In genomic region chr5:39005566-39006232, GRCh38 we compare ENCODE assay signal across 9 cellular contexts.
DNase-seq lines count a peak whose midpoint lies in the region; ATAC-seq and TF ChIP-seq lines count a peak whose summit lies in the region.
"Had no signal": no experiment of that assay in that cellular context is flagged by ENCODE, and none has a peak within 500 bp of the region (broad histone marks: within the 10 kb centered on the region; RNA-seq: fewer than 3 reads in every experiment).

No MANE protein-coding gene starts in this region.

- no peak overlapping the region for H3T11ph ChIP-seq in H9 (ENCODE audit: low read length)

- no peaks in the 10 kb centered on the region for H4K20me1 ChIP-seq in H9 (ENCODE audit: control insufficient read depth, insufficient read depth, insufficient read length)

- no peak overlapping the region for H2AK5ac ChIP-seq in H9 (ENCODE audit: insufficient read length, low read length)

- no peak overlapping the region for H2BK15ac ChIP-seq in H9 (ENCODE audit: low read depth, low read length)

- H3K14ac ChIP-seq in H9 (ENCODE audit: insufficient read depth, low read length): no peak overlapping the region

- H3K4me3 ChIP-seq in BJ (ENCODE audit: low read depth, low read length): no peak overlapping the region

- no peaks in the 10 kb centered on the region for H3K27me3 Mint-ChIP-seq in H9 (ENCODE audit: low read depth)
- H3K27me3 Mint-ChIP-seq: brain had no signal

- CTCF ChIA-PET in BJ (lab: Yijun Ruan, JAX): interaction anchor here (0.8 to 1.5 kb wide), 5 partner anchors 12 to 277 kb away, joined by 4 to 5 read pairs (median 4); no protein-coding TSS in a partner anchor

- H3K27me3 ChIP-seq in BJ (ENCODE audit: control insufficient read depth, insufficient read depth, low read length): no peaks in the 10 kb centered on the region
- no peaks in the 10 kb centered on the region for H3K27me3 ChIP-seq in H9 (ENCODE audit: insufficient read depth, low read length)

- H3K4me3 Mint-ChIP-seq in H9: no peak overlapping the region
- H3K4me3 Mint-ChIP-seq: brain had no signal

- no peak overlapping the region for H3K4me2 ChIP-seq in H9 (ENCODE audit: insufficient read depth, insufficient read length, low read length)

- H3K4me1 Mint-ChIP-seq in H9: peaks cover 3 to 4% of the 10 kb centered on the region in 2 experiments; a peak in 1 of 4 replicates
- H3K4me1 Mint-ChIP-seq: brain had no signal

- WGBS in H9 (ENCODE audit: extremely low coverage, insufficient read length, low lambda C conversion rate): no CpG with 5 or more reads among the region's 3 CpGs

- no peak overlapping the region for H2BK12ac ChIP-seq in H9 (ENCODE audit: insufficient read length, low read depth, low read length)

- no peak overlapping the region for H2BK20ac ChIP-seq in H9 (ENCODE audit: low read depth, low read length, poor library complexity, severe bottlenecking)

- no peak overlapping the region for H3K56ac ChIP-seq in H9 (ENCODE audit: insufficient read length, low read depth, low read length)

- H4K8ac ChIP-seq in H9 (replicated peaks; ENCODE audit: insufficient read length, low read depth, low read length): no peak overlapping the region

- no peak overlapping the region; a peak in 2 of 7 replicates for H3K27ac Mint-ChIP-seq in H9

- no peaks in the 10 kb centered on the region for H3K23me2 ChIP-seq in H9 (ENCODE audit: insufficient read length, low read depth, low read length, poor library complexity, severe bottlenecking)

- no peak overlapping the region for H2AFZ ChIP-seq in H9 (ENCODE audit: low read length)

- no peak overlapping the region for H3K27ac ChIP-seq in H9 (ENCODE audit: insufficient read length, low read depth, low read length)

- H3K9ac ChIP-seq in H9 (ENCODE audit: extremely low read depth, insufficient read length, low read length): no peak overlapping the region

- POLR2A ChIA-PET in BJ (lab: Charles Lee): no interaction called here

- H3K36me3 ChIP-seq in BJ (ENCODE audit: control insufficient read depth, insufficient read depth, low read length): no peaks in the 10 kb centered on the region

- no peak overlapping the region for H3K4ac ChIP-seq in H9 (ENCODE audit: low read depth, low read length)

- DNase-seq in BJ (ENCODE audit: low read depth): no peak
- no peak for DNase-seq in H9
- peak; percentile 54 for DNase-seq in amniotic epithelial cell (ENCODE audit: low read depth)
- DNase-seq in iPS-NIHi7 (ENCODE audit: extremely low spot score): peak; percentile 24
- DNase-seq in midbrain (lab: John Stamatoyannopoulos, UW): no peak
- no peak for DNase-seq in SKM-1 treated with dmso at 0.1 percent for 144 hours (lab: John Stamatoyannopoulos, UW; ENCODE audit: unreplicated experiment)

- no peak overlapping the region for H3K23ac ChIP-seq in H9 (ENCODE audit: insufficient read length, low read depth, low read length)

- H2BK120ac ChIP-seq in H9 (ENCODE audit: low read depth, low read length, poor library complexity, severe bottlenecking): no peak overlapping the region

- peaks cover 7 to 13% (median 9%) of the 10 kb centered on the region in 3 experiments for H3K36me3 Mint-ChIP-seq in H9 (ENCODE audit: insufficient read depth in 1 of 3, low read depth in 3 of 3)

- H3K79me1 ChIP-seq in H9 (ENCODE audit: insufficient read depth, low read depth, low read length, poor library complexity, severe bottlenecking): no peaks in the 10 kb centered on the region

- H2BK5ac ChIP-seq in H9 (ENCODE audit: insufficient read length, low read length): no peak overlapping the region

- no peaks in the 10 kb centered on the region for H3K79me2 ChIP-seq in H9 (ENCODE audit: insufficient read depth, low read length)

- peaks cover 6 to 8% of the 10 kb centered on the region in 2 experiments for H3K9me3 Mint-ChIP-seq in H9

- no peaks in the 10 kb centered on the region for H3K4me1 ChIP-seq in H9 (ENCODE audit: insufficient read depth, low read length)

- TF ChIP-seq CTCF in BJ (IDR thresholded peaks at IDR 0.05; ENCODE audit: insufficient read depth, low read depth, low read length) (peak; percentile 25; the same call in 1 of the 2 replicates), H9 (conservative IDR thresholded peaks at IDR 0.05) (peak; percentile 55; the same call in 2 of the 3 replicates)

- ATAC-seq in GM19397 (IDR thresholded peaks at IDR 0.05; ENCODE audit: unreplicated experiment) (no peak), GM21381 (IDR thresholded peaks at IDR 0.05; ENCODE audit: unreplicated experiment) (no peak)

- H4K5ac ChIP-seq in H9 (ENCODE audit: insufficient read length, low read depth, low read length): no peak overlapping the region

- no peak overlapping the region for H4K91ac ChIP-seq in H9 (ENCODE audit: insufficient read length, low read depth, low read length)

- H3K9me3 ChIP-seq in H9 (ENCODE audit: control insufficient read depth, low read depth, low read length): peaks cover 5% of the 10 kb centered on the region

- H3K18ac ChIP-seq in H9 (ENCODE audit: insufficient read length, low read depth, low read length): no peak overlapping the region

Comparison
In these comparisons a context has a peak if more than half of its experiments do, and no peak if none do; other contexts are left out.
1. DNase-seq: peak in amniotic epithelial cell (single experiment) and iPS-NIHi7 (single experiment); none in BJ (single experiment), H9 (single experiment), midbrain (single experiment) and SKM-1 treated with dmso at 0.1 percent for 144 hours (single experiment).